9 cellular contexts compared by ENCODE assay signal in the genomic region with DNA sequence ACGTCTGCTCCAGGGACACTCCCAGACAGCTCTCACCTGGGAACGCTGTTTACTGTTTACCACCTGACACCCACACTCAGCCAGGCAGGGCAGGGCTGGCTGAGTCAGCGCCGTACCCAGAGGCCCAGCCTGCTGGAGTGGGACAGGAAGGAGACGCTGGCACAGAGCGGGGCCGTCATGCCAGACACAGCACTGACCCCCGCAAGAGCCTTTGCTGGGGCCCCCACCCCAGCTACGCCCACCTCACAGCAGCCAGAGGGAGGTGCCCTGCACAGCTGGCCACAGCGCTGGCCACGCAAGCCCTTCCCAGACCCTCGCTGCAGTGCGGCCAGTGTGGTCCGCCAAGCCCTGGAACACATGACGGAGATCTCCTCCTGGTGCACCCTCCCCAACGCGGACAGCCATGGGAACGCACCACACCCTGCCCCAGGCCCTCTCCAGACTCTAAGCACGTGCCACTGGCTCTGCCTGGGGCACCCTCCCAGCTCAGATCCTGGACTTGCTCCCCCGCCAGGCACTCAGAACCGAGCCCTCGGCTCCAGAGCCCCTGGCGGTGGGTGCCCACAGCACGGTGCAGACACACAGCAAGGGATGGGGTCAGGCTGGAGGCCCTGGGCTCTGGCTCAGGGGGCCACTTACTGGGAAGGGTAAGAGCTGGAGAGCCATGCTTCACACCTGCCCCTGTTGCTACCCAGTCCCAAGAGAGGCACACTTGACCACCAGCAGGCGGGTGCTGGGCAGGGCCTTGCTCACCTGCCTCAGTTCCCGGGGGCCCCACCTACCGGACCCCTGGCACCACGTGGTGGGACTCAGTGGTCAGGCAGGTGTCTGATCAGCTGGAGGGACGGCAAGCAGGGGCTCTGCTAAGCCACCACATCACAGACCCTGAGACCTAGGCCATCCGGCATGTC. TPM values are rescaled to one million over a fixed set of nuclear protein-coding genes. Genes with fewer than 3 reads are reported as not detected.
A peak's percentile ranks its signal among the peaks of the same experiment; 100 is the strongest.
DNase-seq lines count a peak whose midpoint lies in the region; ATAC-seq and TF ChIP-seq lines count a peak whose summit lies in the region.
"Had no signal": no experiment of that assay in that cellular context is flagged by ENCODE, and none has a peak within 500 bp of the region (broad histone marks: within the 10 kb centered on the region; RNA-seq: fewer than 3 reads in every experiment).

No MANE protein-coding gene starts in this region.

- POLR2A ChIA-PET in RWPE1 (lab: Yijun Ruan, JAX; ENCODE audit: low non-redundant PET), result interaction anchor here (0.5 to 1.0 kb wide), 3 partner anchors 44 to 525 kb away, joined by 4 to 7 read pairs (median 4); no protein-coding TSS in a partner anchor

- H3K36me3 Mint-ChIP-seq in glutamatergic neuron (ENCODE audit: unreplicated experiment), result no peaks in the 10 kb centered on the region

- no peaks in the 10 kb centered on the region for H3K36me3 ChIP-seq in gastrocnemius medialis

- H3K4me1 Mint-ChIP-seq in glutamatergic neuron (ENCODE audit: low read depth, unreplicated experiment), result peaks cover 12% of the 10 kb centered on the region

- H3K27ac ChIP-seq in RWPE1, result peak overlapping the region; percentile 100
- peak overlapping the region; percentile 64 to 79 (median 70) for H3K27ac ChIP-seq in gastrocnemius medialis

- H3K9me3 Mint-ChIP-seq in glutamatergic neuron (ENCODE audit: unreplicated experiment), result peaks cover 3% of the 10 kb centered on the region
- H3K9me3 Mint-ChIP-seq: nephron had no signal

- peaks cover 3 to 12% (median 12%) of the 10 kb centered on the region in 3 donors for H3K27me3 ChIP-seq in gastrocnemius medialis

- H3K27ac Mint-ChIP-seq in glutamatergic neuron (ENCODE audit: unreplicated experiment), result no peak overlapping the region

- H3K27me3 Mint-ChIP-seq in glutamatergic neuron (ENCODE audit: unreplicated experiment), result peaks cover 6% of the 10 kb centered on the region

- H3K4me3 ChIP-seq in gastrocnemius medialis, result no peak overlapping the region

- in situ Hi-C loops in gastrocnemius medialis (cut with MboI; ENCODE audit: low sequenced_read_pairs in 4 of 4), result loop anchor here in 3 of 4 donors (5.0 kb wide), 1 partner anchor 75 kb away; no protein-coding TSS in a partner anchor

- CTCF ChIA-PET in RWPE1 (lab: Yijun Ruan, JAX), result interaction anchor here (0.5 to 5.8 kb wide), 7 partner anchors 10 to 160 kb away, joined by 3 to 42 read pairs (median 4); no protein-coding TSS in a partner anchor

- H3K9me3 ChIP-seq in gastrocnemius medialis, result no peaks in the 10 kb centered on the region

- ATAC-seq in gastrocnemius medialis, result peak; percentile 34 to 48
- ATAC-seq in GM19035 (IDR thresholded peaks at IDR 0.05; ENCODE audit: unreplicated experiment), result no peak

- no peak overlapping the region for H3K4me3 Mint-ChIP-seq in glutamatergic neuron (ENCODE audit: unreplicated experiment)
- H3K4me3 Mint-ChIP-seq: nephron had no signal

- peaks cover 12 to 14% of the 10 kb centered on the region in 2 donors for H3K4me1 ChIP-seq in gastrocnemius medialis

- DNase-seq in GM04504 (ENCODE audit: low read depth) (peak; percentile 67), RWPE1 (ENCODE audit: low spot score) (peak; percentile 86), glutamatergic neuron (peak; percentile 12), gastrocnemius medialis (peak; percentile 35 to 61), midbrain (lab: John Stamatoyannopoulos, UW) (no peak), UCSD-AML1 (lab: John Stamatoyannopoulos, UW; ENCODE audit: unreplicated experiment) (no peak), HCEC 1CT (no peak)

- intact Hi-C loops in gastrocnemius medialis (cut with DNase I; ENCODE audit: low total_unique reads), result loop anchor here (1.0 kb wide), 1 partner anchor 39 kb away; no protein-coding TSS in a partner anchor

- no peak for TF ChIP-seq POLR2A in gastrocnemius medialis (IDR thresholded peaks at IDR 0.05)

- TF ChIP-seq CTCF in RWPE1 (conservative IDR thresholded peaks at IDR 0.05; ENCODE audit: low read depth) (peak; percentile 28; the same call in 1 of the 2 replicates), glutamatergic neuron (IDR thresholded peaks at IDR 0.05; ENCODE audit: partially characterized antibody, unreplicated experiment) (no peak), gastrocnemius medialis (IDR thresholded peaks at IDR 0.05 in 4 of 5, conservative IDR thresholded peaks at IDR 0.05 in 1 of 5) (no peak)

RNA-seq across cellular contexts. Expression of a gene that starts 5.6 kb away (rescaled TPM):
- total RNA-seq in glutamatergic neuron (ENCODE audit: unreplicated experiment) (44.8 TPM), gastrocnemius medialis (1 to 10 TPM; 2.0 to 8.6 (median 3.4) TPM)

RNA-seq across cellular contexts. Expression of a gene that starts 13.0 kb away (rescaled TPM):
- total RNA-seq in glutamatergic neuron (ENCODE audit: unreplicated experiment) (5.9 TPM), gastrocnemius medialis (1 to 10 TPM in 3 of 4 donors, under 1 TPM in 1; 0.71 to 4.0 (median 3.3) TPM)

RNA-seq across cellular contexts. Expression of a gene that starts 47.9 kb away (rescaled TPM):
- total RNA-seq in glutamatergic neuron (ENCODE audit: unreplicated experiment), result not detected
- total RNA-seq in gastrocnemius medialis, result not detected

RNA-seq across cellular contexts. Expression of a gene that starts 48.3 kb away (rescaled TPM):
- total RNA-seq in glutamatergic neuron (ENCODE audit: unreplicated experiment) (23.2 TPM), gastrocnemius medialis (1 to 10 TPM in 3 of 4 donors, under 1 TPM in 1; 0.71 to 2.2 (median 1.8) TPM)

Comparison
In these comparisons a context has a peak if more than half of its experiments do, and no peak if none do; other contexts are left out.
1. DNase-seq: peak in GM04504 (single experiment), RWPE1 (single experiment), glutamatergic neuron (single experiment) and gastrocnemius medialis (2 of 2); none in midbrain (single experiment), UCSD-AML1 (single experiment) and HCEC 1CT (single experiment).